ENCODE assay signal across 1 cellular context in the genomic region with DNA sequence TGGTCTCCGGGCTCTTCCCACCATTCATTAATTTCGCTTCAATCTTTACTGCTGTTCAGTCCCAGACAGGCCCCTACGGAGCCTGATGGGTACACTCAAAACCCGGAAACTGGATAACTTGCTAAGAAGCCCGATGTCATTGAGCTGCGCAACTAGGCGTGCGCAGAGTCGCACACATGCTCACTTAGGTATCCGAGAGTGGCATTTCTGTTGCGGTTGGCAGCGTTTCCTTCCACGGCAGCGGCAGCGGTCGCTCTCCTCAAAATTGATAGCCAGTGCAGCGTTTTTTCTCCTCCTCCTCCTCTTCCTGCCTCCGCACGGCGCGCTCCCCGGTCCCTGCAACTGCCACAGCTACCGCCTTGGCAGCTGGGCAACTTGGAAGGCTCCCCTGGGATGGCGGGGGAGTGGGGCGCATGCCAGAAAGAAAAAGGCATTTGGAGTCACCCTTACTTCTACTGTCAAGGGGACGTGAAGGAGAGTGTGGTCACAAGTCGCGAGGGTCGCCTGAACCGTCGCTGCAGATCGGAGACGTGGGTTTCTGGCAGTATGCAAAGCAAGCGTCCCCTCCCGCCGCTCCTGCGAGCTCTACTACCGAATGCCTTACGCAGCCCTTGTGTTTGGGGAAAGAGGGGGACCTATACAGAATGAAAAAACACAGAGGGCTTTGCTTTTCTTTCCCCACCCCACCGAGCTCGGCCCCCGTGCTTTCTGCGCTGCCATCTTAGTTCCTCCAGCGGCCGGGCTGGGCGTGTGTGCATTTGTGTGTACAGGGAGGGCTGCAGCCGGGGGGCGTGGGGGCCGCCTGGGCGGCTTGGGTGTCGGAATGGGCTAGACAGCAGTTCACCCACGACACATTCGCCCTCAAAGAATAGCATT.
TF ChIP-seq lines count a peak whose summit lies in the region.

No MANE protein-coding gene starts in this region.

TF ChIP-seq in GM23338, 12 proteins besides CTCF, POLR2A, EP300 and RAD21 (continued from another document):
- TF ChIP-seq, protein P1, sequence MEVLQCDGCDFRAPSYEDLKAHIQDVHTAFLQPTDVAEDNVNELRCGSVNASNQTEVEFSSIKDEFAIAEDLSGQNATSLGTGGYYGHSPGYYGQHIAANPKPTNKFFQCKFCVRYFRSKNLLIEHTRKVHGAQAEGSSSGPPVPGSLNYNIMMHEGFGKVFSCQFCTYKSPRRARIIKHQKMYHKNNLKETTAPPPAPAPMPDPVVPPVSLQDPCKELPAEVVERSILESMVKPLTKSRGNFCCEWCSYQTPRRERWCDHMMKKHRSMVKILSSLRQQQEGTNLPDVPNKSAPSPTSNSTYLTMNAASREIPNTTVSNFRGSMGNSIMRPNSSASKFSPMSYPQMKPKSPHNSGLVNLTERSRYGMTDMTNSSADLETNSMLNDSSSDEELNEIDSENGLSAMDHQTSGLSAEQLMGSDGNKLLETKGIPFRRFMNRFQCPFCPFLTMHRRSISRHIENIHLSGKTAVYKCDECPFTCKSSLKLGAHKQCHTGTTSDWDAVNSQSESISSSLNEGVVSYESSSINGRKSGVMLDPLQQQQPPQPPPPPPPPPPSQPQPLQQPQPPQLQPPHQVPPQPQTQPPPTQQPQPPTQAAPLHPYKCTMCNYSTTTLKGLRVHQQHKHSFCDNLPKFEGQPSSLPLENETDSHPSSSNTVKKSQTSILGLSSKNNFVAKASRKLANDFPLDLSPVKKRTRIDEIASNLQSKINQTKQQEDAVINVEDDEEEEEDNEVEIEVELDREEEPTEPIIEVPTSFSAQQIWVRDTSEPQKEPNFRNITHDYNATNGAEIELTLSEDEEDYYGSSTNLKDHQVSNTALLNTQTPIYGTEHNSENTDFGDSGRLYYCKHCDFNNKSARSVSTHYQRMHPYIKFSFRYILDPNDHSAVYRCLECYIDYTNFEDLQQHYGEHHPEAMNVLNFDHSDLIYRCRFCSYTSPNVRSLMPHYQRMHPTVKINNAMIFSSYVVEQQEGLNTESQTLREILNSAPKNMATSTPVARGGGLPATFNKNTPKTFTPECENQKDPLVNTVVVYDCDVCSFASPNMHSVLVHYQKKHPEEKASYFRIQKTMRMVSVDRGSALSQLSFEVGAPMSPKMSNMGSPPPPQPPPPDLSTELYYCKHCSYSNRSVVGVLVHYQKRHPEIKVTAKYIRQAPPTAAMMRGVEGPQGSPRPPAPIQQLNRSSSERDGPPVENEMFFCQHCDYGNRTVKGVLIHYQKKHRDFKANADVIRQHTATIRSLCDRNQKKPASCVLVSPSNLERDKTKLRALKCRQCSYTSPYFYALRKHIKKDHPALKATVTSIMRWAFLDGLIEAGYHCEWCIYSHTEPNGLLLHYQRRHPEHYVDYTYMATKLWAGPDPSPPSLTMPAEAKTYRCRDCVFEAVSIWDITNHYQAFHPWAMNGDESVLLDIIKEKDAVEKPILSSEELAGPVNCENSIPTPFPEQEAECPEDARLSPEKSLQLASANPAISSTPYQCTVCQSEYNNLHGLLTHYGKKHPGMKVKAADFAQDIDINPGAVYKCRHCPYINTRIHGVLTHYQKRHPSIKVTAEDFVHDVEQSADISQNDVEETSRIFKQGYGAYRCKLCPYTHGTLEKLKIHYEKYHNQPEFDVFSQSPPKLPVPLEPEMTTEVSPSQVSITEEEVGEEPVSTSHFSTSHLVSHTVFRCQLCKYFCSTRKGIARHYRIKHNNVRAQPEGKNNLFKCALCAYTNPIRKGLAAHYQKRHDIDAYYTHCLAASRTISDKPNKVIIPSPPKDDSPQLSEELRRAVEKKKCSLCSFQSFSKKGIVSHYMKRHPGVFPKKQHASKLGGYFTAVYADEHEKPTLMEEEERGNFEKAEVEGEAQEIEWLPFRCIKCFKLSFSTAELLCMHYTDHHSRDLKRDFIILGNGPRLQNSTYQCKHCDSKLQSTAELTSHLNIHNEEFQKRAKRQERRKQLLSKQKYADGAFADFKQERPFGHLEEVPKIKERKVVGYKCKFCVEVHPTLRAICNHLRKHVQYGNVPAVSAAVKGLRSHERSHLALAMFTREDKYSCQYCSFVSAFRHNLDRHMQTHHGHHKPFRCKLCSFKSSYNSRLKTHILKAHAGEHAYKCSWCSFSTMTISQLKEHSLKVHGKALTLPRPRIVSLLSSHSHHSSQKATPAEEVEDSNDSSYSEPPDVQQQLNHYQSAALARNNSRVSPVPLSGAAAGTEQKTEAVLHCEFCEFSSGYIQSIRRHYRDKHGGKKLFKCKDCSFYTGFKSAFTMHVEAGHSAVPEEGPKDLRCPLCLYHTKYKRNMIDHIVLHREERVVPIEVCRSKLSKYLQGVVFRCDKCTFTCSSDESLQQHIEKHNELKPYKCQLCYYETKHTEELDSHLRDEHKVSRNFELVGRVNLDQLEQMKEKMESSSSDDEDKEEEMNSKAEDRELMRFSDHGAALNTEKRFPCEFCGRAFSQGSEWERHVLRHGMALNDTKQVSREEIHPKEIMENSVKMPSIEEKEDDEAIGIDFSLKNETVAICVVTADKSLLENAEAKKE (CRISPR knock-in tag; IDR thresholded peaks at IDR 0.05) = no peak
